Comparison of ENCODE assay signal across 22 cellular contexts in the genomic region with DNA sequence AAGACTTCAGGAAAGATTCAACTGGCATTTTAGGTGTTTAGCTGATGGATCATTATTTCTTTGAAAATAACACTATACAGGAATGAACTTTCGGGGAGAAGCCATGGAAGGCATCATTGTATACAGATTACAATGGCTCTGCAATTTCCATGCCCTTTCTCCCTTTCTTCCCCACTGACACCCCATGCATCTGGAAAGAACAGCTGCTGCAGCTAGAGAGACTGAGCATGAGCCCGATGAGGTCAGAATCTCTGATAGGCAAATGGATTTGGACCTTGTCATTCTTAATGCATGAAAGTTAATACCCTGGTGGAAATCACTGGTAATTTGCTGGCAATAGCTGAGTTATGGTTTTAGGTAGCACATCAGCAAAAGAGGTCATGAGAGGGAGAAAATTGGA. TPM values are rescaled to one million over a fixed set of nuclear protein-coding genes. Genes with fewer than 3 reads are reported as not detected.
DNase-seq lines count a peak whose midpoint lies in the region; ATAC-seq and TF ChIP-seq lines count a peak whose summit lies in the region.
"Had no signal": no experiment of that assay in that cellular context is flagged by ENCODE, and none has a peak within 500 bp of the region (broad histone marks: within the 10 kb centered on the region; RNA-seq: fewer than 3 reads in every experiment).

No MANE protein-coding gene starts in this region.

- H3K27me3 ChIP-seq in dorsolateral prefrontal cortex = no peaks in the 10 kb centered on the region
- no peaks in the 10 kb centered on the region for H3K27me3 ChIP-seq in upper lobe of right lung
- H3K27me3 ChIP-seq: MG63 had no signal

- TF ChIP-seq CTCF in dorsolateral prefrontal cortex (IDR thresholded peaks at IDR 0.05 in 54 of 56, conservative IDR thresholded peaks at IDR 0.05 in 2 of 56; ENCODE audit: low read depth in 1 of 56, partially characterized antibody in 56 of 56) = peak in 2 of 56 donors; percentile 7 to 13
- TF ChIP-seq CTCF in upper lobe of right lung (IDR thresholded peaks at IDR 0.05) = no peak

- intact Hi-C loops in dorsolateral prefrontal cortex (cut with DNase I) = no loop called here
- intact Hi-C loops in upper lobe of right lung (cut with DNase I) = no loop called here

- DNase-seq in NCI-H2171 (lab: John Stamatoyannopoulos, UW) (peak; percentile 61), dorsolateral prefrontal cortex (peak in 2 of 10 donors; percentile 52 to 65), occipital lobe (lab: John Stamatoyannopoulos, UW) (peak; percentile 10), SIG-M5 (lab: John Stamatoyannopoulos, UW) (no peak), upper lobe of right lung (no peak)
- no peak for DNase-seq in activated naive CD4-positive, alpha-beta T cell treated with Interleukin-2 at 50 U/mL for 16 hours
- DNase-seq: CD4-positive, CD25-positive, alpha-beta regulatory T cell; DMS79 treated with DMSO at 0.1 percent for 48 hours; Kasumi-1; MG63; NCI-H1417 treated with DMSO at 0.1 percent for 48 hours; NCI-H187 treated with DMSO at 0.1 percent for 48 hours; NCI-H2107; NCI-H2227 treated with DMSO at 0.1 percent for 48 hours; NCI-H510A; NCI-H82; PC-3; RPMI8226; SHP77; SW 1271 had no signal

- H3K27ac ChIP-seq in dorsolateral prefrontal cortex (peak overlapping the region in 53 of 59 donors; percentile 3 to 89 (median 72)), upper lobe of right lung (no peak overlapping the region)
- H3K27ac ChIP-seq: SK-N-MC had no signal

- H3K4me3 ChIP-seq in dorsolateral prefrontal cortex = no peak overlapping the region
- no peak overlapping the region for H3K4me3 ChIP-seq in upper lobe of right lung
- H3K4me3 ChIP-seq: MG63, SK-N-MC had no signal

- no peaks in the 10 kb centered on the region for H3K4me1 ChIP-seq in upper lobe of right lung

- ATAC-seq in HG02610 (IDR thresholded peaks at IDR 0.05; ENCODE audit: unreplicated experiment) = no peak
- ATAC-seq in upper lobe of right lung = no peak
- ATAC-seq: PC-3 had no signal

- H3K36me3 ChIP-seq in upper lobe of right lung = no peaks in the 10 kb centered on the region
- H3K36me3 ChIP-seq: MG63 had no signal

- no peaks in the 10 kb centered on the region for H3K9me3 ChIP-seq in upper lobe of right lung
- H3K9me3 ChIP-seq: MG63 had no signal

RNA-seq across cellular contexts. Expression of a gene that starts 54.8 kb away (rescaled TPM):
- total RNA-seq in dorsolateral prefrontal cortex (100 to 1,000 TPM in 108 of 120 experiments, 10 to 100 TPM in 12; 72.4 to 185 (median 136) TPM), occipital lobe (46.5 TPM), upper lobe of right lung (31.1 TPM)

Comparison
In these comparisons a context has a peak if more than half of its experiments do, and no peak if none do; other contexts are left out.
1. DNase-seq: peak in NCI-H2171 (single experiment) and occipital lobe (single experiment); none in activated naive CD4-positive, alpha-beta T cell treated with Interleukin-2 at 50 U/mL for 16 hours (single experiment), SIG-M5 (single experiment) and upper lobe of right lung (single experiment).